ENCODE assay signal across 8 cellular contexts in genomic region chr6:159981591-159982245, GRCh38. TPM values are rescaled to one million over a fixed set of nuclear protein-coding genes. Genes with fewer than 3 reads are reported as not detected.
DNase-seq lines count a peak whose midpoint lies in the region; ATAC-seq and TF ChIP-seq lines count a peak whose summit lies in the region.

No MANE protein-coding gene starts in this region.

- no peaks in the 10 kb centered on the region for H3K9me3 ChIP-seq in CD8-positive, alpha-beta memory T cell (ENCODE audit: low read length)

- DNase-seq in CD8-positive, alpha-beta memory T cell = peak in 4 of 5 donors; percentile 31 to 63 (median 38)
- peak; percentile 53 for DNase-seq in GM19240 (ENCODE audit: insufficient read length, low spot score)
- DNase-seq in T-helper 22 cell (ENCODE audit: low read depth) = peak; percentile 34
- DNase-seq in erythroblast (lab: John Stamatoyannopoulos, UW) = peak; percentile 43 to 48
- DNase-seq in omental fat pad (ENCODE audit: low spot score) = no peak
- DNase-seq in dorsolateral prefrontal cortex = no peak
- no peak for DNase-seq in NCI-H187 (lab: John Stamatoyannopoulos, UW)

- no peaks in the 10 kb centered on the region for H3K9me3 Mint-ChIP-seq in CD8-positive, alpha-beta memory T cell

- no peak for TF ChIP-seq POLR2A in erythroblast (IDR thresholded peaks at IDR 0.05; ENCODE audit: low read length)

- H3K36me3 Mint-ChIP-seq in CD8-positive, alpha-beta memory T cell = no peaks in the 10 kb centered on the region

- H3K4me3 ChIP-seq in CD8-positive, alpha-beta memory T cell (ENCODE audit: low read length) = peak overlapping the region; percentile 9
- peak overlapping the region in 4 of 59 donors; percentile 2 to 31 (median 6) for H3K4me3 ChIP-seq in dorsolateral prefrontal cortex

- TF ChIP-seq CTCF in omental fat pad (IDR thresholded peaks at IDR 0.05) (no peak), dorsolateral prefrontal cortex (IDR thresholded peaks at IDR 0.05 in 54 of 56, conservative IDR thresholded peaks at IDR 0.05 in 2 of 56; ENCODE audit: low read depth in 1 of 56, partially characterized antibody in 56 of 56) (no peak)

- peak; percentile 76 for ATAC-seq in HG03342 (IDR thresholded peaks at IDR 0.05; ENCODE audit: unreplicated experiment)
- ATAC-seq in omental fat pad (ENCODE audit: low FRiP score) = peak; percentile 41

- CTCF ChIA-PET in CD8-positive, alpha-beta memory T cell (lab: Charles Lee) = interaction anchor here (1.2 to 1.9 kb wide), 6 partner anchors 8 to 118 kb away, joined by 3 to 4 read pairs (median 3); partner anchors contain the start of gene IGF2R

- H3K27ac ChIP-seq in CD8-positive, alpha-beta memory T cell (ENCODE audit: low read depth, low read length) = peak overlapping the region; percentile 40
- H3K27ac ChIP-seq in dorsolateral prefrontal cortex = peak overlapping the region in 25 of 59 donors; percentile 4 to 75 (median 36)

- intact Hi-C loops in dorsolateral prefrontal cortex (cut with DNase I) = loop anchor here in 1 of 2 donors (5.0 kb wide), 1 partner anchor 46 kb away; no protein-coding TSS in a partner anchor

- peak overlapping the region; percentile 70 to 83 (median 80) for H3K4me3 Mint-ChIP-seq in CD8-positive, alpha-beta memory T cell

- peaks cover 89% of the 10 kb centered on the region for H3K4me1 ChIP-seq in CD8-positive, alpha-beta memory T cell (ENCODE audit: insufficient read depth, low read length)

- H3K27me3 ChIP-seq in CD8-positive, alpha-beta memory T cell (ENCODE audit: insufficient read depth, low read length, poor library complexity, severe bottlenecking) = no peaks in the 10 kb centered on the region
- no peaks in the 10 kb centered on the region for H3K27me3 ChIP-seq in dorsolateral prefrontal cortex

- no peaks in the 10 kb centered on the region for H3K36me3 ChIP-seq in CD8-positive, alpha-beta memory T cell (ENCODE audit: insufficient read depth, low read length)

- POLR2A ChIA-PET in CD8-positive, alpha-beta memory T cell (lab: Charles Lee) = interaction anchor here (0.5 to 3.0 kb wide), 7 partner anchors 8 to 1162 kb away, joined by 3 to 19 read pairs (median 4); partner anchors contain the start of genes IGF2R and WTAP

- H3K4me1 Mint-ChIP-seq in CD8-positive, alpha-beta memory T cell = peaks cover 89 to 100% (median 99%) of the 10 kb centered on the region in 3 donors

- no peaks in the 10 kb centered on the region for H3K27me3 Mint-ChIP-seq in CD8-positive, alpha-beta memory T cell

- H3K27ac Mint-ChIP-seq in CD8-positive, alpha-beta memory T cell = peak overlapping the region; percentile 84 to 99 (median 96)

RNA-seq across cellular contexts. Expression of gene IGF2R, which starts 12.8 kb away (rescaled TPM):
- total RNA-seq in CD8-positive, alpha-beta memory T cell = 10 to 100 TPM; 91.4 to 93.7 TPM
- 27.5 TPM for polyA plus RNA-seq in CD8-positive, alpha-beta memory T cell
- total RNA-seq in omental fat pad = 100 to 1,000 TPM in 3 of 4 donors, 10 to 100 TPM in 1; 69.9 to 131 (median 110) TPM
- 10 to 100 TPM; 28.4 to 54.8 (median 42.0) TPM for total RNA-seq in dorsolateral prefrontal cortex

Comparison
In these comparisons a context has a peak if more than half of its experiments do, and no peak if none do; other contexts are left out.
1. DNase-seq: peak in CD8-positive, alpha-beta memory T cell (4 of 5), GM19240 (single experiment), T-helper 22 cell (single experiment) and erythroblast (2 of 2); none in omental fat pad (single experiment), dorsolateral prefrontal cortex (0 of 10) and NCI-H187 (0 of 2).